ENCODE assay signal across 9 cellular contexts in genomic region chr6:139940741-139941712, GRCh38.
DNase-seq lines count a peak whose midpoint lies in the region; ATAC-seq lines count a peak whose summit lies in the region.
"Had no signal": no experiment of that assay in that cellular context is flagged by ENCODE, and none has a peak within 500 bp of the region (broad histone marks: within the 10 kb centered on the region; RNA-seq: fewer than 3 reads in every experiment).

No MANE protein-coding gene starts in this region.

- ATAC-seq in GM21723 (IDR thresholded peaks at IDR 0.05; ENCODE audit: unreplicated experiment) (peak; percentile 96), HG03571 (IDR thresholded peaks at IDR 0.05; ENCODE audit: unreplicated experiment) (peak; percentile 94)

- DNase-seq in ELF-1 (ENCODE audit: low read depth, low spot score) (peak; percentile 48), dermis blood vessel endothelial cell (peak; percentile 23), AML-193 (lab: John Stamatoyannopoulos, UW) (no peak), islet precursor cell (no peak), C1 segment of cervical spinal cord (lab: John Stamatoyannopoulos, UW) (no peak), SW480 (ENCODE audit: low spot score) (no peak)
- DNase-seq: activated naive CD4-positive, alpha-beta T cell treated with anti-CD3 and anti-CD28 coated beads, Interleukin-2, amount 50 U/mL, for 16 hours had no signal

Comparison
In these comparisons a context has a peak if more than half of its experiments do, and no peak if none do; other contexts are left out.
1. DNase-seq: peak in ELF-1 (single experiment) and dermis blood vessel endothelial cell (single experiment); none in AML-193 (0 of 2), islet precursor cell (single experiment), C1 segment of cervical spinal cord (0 of 14) and SW480 (single experiment).